In the genomic region with DNA sequence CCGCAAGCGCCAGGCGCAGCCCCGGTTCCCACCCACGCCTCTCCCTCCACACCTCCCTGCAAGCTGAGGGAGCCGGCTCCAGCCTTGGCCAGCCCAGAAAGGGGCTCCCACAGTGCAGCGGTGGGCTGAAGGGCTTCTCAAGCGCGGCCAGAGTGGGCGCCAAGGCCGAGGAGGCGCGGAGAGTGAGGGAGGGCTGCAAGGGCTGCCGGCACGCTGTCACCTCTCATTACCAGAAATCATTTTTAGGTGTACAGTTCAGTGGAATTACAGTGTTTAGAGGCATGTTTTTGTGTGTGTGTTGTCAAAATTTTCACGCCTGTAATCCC, we compare ENCODE assay signal across 4 cellular contexts.
A peak's percentile ranks its signal among the peaks of the same experiment; 100 is the strongest.
DNase-seq lines count a peak whose midpoint lies in the region; ATAC-seq, FAIRE-seq and TF ChIP-seq lines count a peak whose summit lies in the region.
"Not testable (repeated sequence)": the region's sequence is repeated elsewhere in the genome, so short reads cannot be mapped to it uniquely, and the experiment has no call there.

No MANE protein-coding gene starts in this region.

- FAIRE-seq in K562 (lab: Jason Lieb, UNC): not testable (repeated sequence)

- ATAC-seq in K562; natural killer cell treated with Interleukin-12 subunit alpha and Interleukin-12 subunit beta and Interleukin-15 and Interleukin-18, amount 100 ng/mL, for 72 hours: not testable (repeated sequence)

- not testable (repeated sequence) for H3K27ac Mint-ChIP-seq in activated T-cell treated with anti-CD3 and anti-CD28 coated beads, Interleukin-2, amount 50 U/mL, for 24 hours; natural killer cell treated with Interleukin-12 subunit alpha and Interleukin-12 subunit beta and Interleukin-15 and Interleukin-18, amount 100 ng/mL, for 72 hours

- not testable (repeated sequence) for H3K27ac ChIP-seq in K562 (ENCODE audit: extremely low read depth, low read depth, low read length); testis

- TF ChIP-seq EP300 in K562 (IDR thresholded peaks at IDR 0.05; ENCODE audit: low read length): not testable (repeated sequence)

- not testable (repeated sequence) for H3K27me3 ChIP-seq in K562 (ENCODE audit: control insufficient read depth in 2 of 2, insufficient read depth in 2 of 2, low read length in 2 of 2); testis

- not testable (repeated sequence) for H2AFZ ChIP-seq in K562 (ENCODE audit: low read depth, low read length)

- not testable (repeated sequence) for H3K36me3 Mint-ChIP-seq in activated T-cell treated with anti-CD3 and anti-CD28 coated beads, Interleukin-2, amount 50 U/mL, for 24 hours (ENCODE audit: low read depth); natural killer cell treated with Interleukin-12 subunit alpha and Interleukin-12 subunit beta and Interleukin-15 and Interleukin-18, amount 100 ng/mL, for 72 hours

- 93% methylated on average over 9 of the region's 16 CpGs for WGBS in K562 (ENCODE audit: insufficient coverage, low coverage, missing lambda C conversion rate)
- WGBS in testis, 2 donors: 62 to 68% methylated on average over 10 to 15 of the region's 16 CpGs

- intact Hi-C loops in K562 (cut with micrococcal nuclease); testis (cut with DNase I; ENCODE audit: low total_unique reads): not testable (repeated sequence)

- peaks cover 19 to 22% of the 10 kb centered on the region in 2 experiments for H3K4me1 ChIP-seq in K562 (replicated peaks in 1 of 2; ENCODE audit: control insufficient read depth in 2 of 2, insufficient read depth in 2 of 2, low read length in 2 of 2)
- H3K4me1 ChIP-seq in testis: not testable (repeated sequence)

- not testable (repeated sequence) for H3K4me3 ChIP-seq in K562
- peak overlapping the region; percentile 24 to 49 for H3K4me3 ChIP-seq in testis

- not testable (repeated sequence) for H3K4me3 Mint-ChIP-seq in activated T-cell treated with anti-CD3 and anti-CD28 coated beads, Interleukin-2, amount 50 U/mL, for 24 hours; natural killer cell treated with Interleukin-12 subunit alpha and Interleukin-12 subunit beta and Interleukin-15 and Interleukin-18, amount 100 ng/mL, for 72 hours

- in situ Hi-C loops in K562 (cut with MboI): not testable (repeated sequence)

- BruUV-seq in K562 (replicated peaks; lab: Mats Ljungman, UMichigan): not testable (repeated sequence)

- peak; percentile 8 for DNase-seq in activated T-cell treated with anti-CD3 and anti-CD28 coated beads, Interleukin-2, amount 50 U/mL, for 24 hours
- DNase-seq in K562 (ENCODE audit: extremely low read depth in 1 of 4, low spot score in 3 of 4); testis: not testable (repeated sequence)
- DNase-seq in natural killer cell treated with Interleukin-12 subunit alpha and Interleukin-12 subunit beta and Interleukin-15 and Interleukin-18, amount 100 ng/mL, for 72 hours (ENCODE audit: low spot score): peak; percentile 51

- not testable (repeated sequence) for TF ChIP-seq CTCF in K562 (IDR thresholded peaks at IDR 0.05 in 2 of 3, conservative IDR thresholded peaks at IDR 0.05 in 1 of 3; ENCODE audit: insufficient read depth in 2 of 3, low read depth in 1 of 3, low read length in 3 of 3); testis (IDR thresholded peaks at IDR 0.05)

- H3K27me3 Mint-ChIP-seq in activated T-cell treated with anti-CD3 and anti-CD28 coated beads, Interleukin-2, amount 50 U/mL, for 24 hours; natural killer cell treated with Interleukin-12 subunit alpha and Interleukin-12 subunit beta and Interleukin-15 and Interleukin-18, amount 100 ng/mL, for 72 hours: not testable (repeated sequence)

- H3K4me2 ChIP-seq in K562 (ENCODE audit: insufficient read depth, low read length): not testable (repeated sequence)

- not testable (repeated sequence) for H3K9ac ChIP-seq in K562 (ENCODE audit: insufficient read depth in 1 of 2, low read depth in 2 of 2, low read length in 2 of 2)

- CTCF ChIA-PET in K562 (lab: Yijun Ruan, JAX; ENCODE audit: low intra/inter-chr PET ratio): not testable (repeated sequence)

- not testable (repeated sequence) for TF ChIP-seq POLR2A in K562 (conservative IDR thresholded peaks at IDR 0.05); testis (IDR thresholded peaks at IDR 0.05)

- not testable (repeated sequence) for H3K36me3 ChIP-seq in K562 (ENCODE audit: control insufficient read depth, insufficient read depth, low read length); testis (ENCODE audit: low read depth, missing control alignments)

- POLR2A ChIA-PET in K562 (lab: Yijun Ruan, JAX): interaction anchor here (1.0 kb wide), 1 partner anchor 28 kb away, joined by 5 read pairs; no protein-coding TSS in a partner anchor

- not testable (repeated sequence) for H3K79me2 ChIP-seq in K562 (ENCODE audit: control insufficient read depth, insufficient read depth, low read length)

- not testable (repeated sequence) for H4K20me1 ChIP-seq in K562 (replicated peaks; ENCODE audit: control insufficient read depth, insufficient read depth, low read length)

- not testable (repeated sequence) for H3K9me3 ChIP-seq in K562 (replicated peaks; ENCODE audit: control insufficient read depth, insufficient read depth, low read depth, low read length); testis

- peaks cover 31% of the 10 kb centered on the region for H3K4me1 Mint-ChIP-seq in activated T-cell treated with anti-CD3 and anti-CD28 coated beads, Interleukin-2, amount 50 U/mL, for 24 hours (ENCODE audit: low read depth)
- not testable (repeated sequence) for H3K4me1 Mint-ChIP-seq in natural killer cell treated with Interleukin-12 subunit alpha and Interleukin-12 subunit beta and Interleukin-15 and Interleukin-18, amount 100 ng/mL, for 72 hours (ENCODE audit: low read depth in 2 of 2)

- H3K9me3 Mint-ChIP-seq in activated T-cell treated with anti-CD3 and anti-CD28 coated beads, Interleukin-2, amount 50 U/mL, for 24 hours; natural killer cell treated with Interleukin-12 subunit alpha and Interleukin-12 subunit beta and Interleukin-15 and Interleukin-18, amount 100 ng/mL, for 72 hours: not testable (repeated sequence)

- not testable (repeated sequence) for TF ChIP-seq RAD21 in K562 (CRISPR knock-in tag; conservative IDR thresholded peaks at IDR 0.05 in 1 of 2, IDR thresholded peaks at IDR 0.05 in 1 of 2)

- H3K9me1 ChIP-seq in K562 (ENCODE audit: control insufficient read depth, insufficient read depth, low read length): not testable (repeated sequence)

TF ChIP-seq in K562, 482 proteins besides CTCF, POLR2A, EP300 and RAD21:
- TF ChIP-seq, protein P1, sequence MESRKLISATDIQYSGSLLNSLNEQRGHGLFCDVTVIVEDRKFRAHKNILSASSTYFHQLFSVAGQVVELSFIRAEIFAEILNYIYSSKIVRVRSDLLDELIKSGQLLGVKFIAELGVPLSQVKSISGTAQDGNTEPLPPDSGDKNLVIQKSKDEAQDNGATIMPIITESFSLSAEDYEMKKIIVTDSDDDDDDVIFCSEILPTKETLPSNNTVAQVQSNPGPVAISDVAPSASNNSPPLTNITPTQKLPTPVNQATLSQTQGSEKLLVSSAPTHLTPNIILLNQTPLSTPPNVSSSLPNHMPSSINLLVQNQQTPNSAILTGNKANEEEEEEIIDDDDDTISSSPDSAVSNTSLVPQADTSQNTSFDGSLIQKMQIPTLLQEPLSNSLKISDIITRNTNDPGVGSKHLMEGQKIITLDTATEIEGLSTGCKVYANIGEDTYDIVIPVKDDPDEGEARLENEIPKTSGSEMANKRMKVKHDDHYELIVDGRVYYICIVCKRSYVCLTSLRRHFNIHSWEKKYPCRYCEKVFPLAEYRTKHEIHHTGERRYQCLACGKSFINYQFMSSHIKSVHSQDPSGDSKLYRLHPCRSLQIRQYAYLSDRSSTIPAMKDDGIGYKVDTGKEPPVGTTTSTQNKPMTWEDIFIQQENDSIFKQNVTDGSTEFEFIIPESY (CRISPR knock-in tag; IDR thresholded peaks at IDR 0.05): peak; percentile 70; the same call in 1 of the 2 replicates
TF ChIP-seq in K562: peak in this region for 1; not testable (repeated sequence) for 481.
